In genomic region chr9:125430161-125430485, GRCh38 we compare ENCODE assay signal across 18 cellular contexts.
A peak's percentile ranks its signal among the peaks of the same experiment; 100 is the strongest.
DNase-seq lines count a peak whose midpoint lies in the region; ATAC-seq, FAIRE-seq and TF ChIP-seq lines count a peak whose summit lies in the region.
"Had no signal": no experiment of that assay in that cellular context is flagged by ENCODE, and none has a peak within 500 bp of the region (broad histone marks: within the 10 kb centered on the region; RNA-seq: fewer than 3 reads in every experiment).

No MANE protein-coding gene starts in this region.

- H3K36me3 Mint-ChIP-seq in neural progenitor cell: no peaks in the 10 kb centered on the region
- H3K36me3 Mint-ChIP-seq: CD4-positive, CD25-positive, alpha-beta regulatory T cell had no signal

- peaks cover 7% of the 10 kb centered on the region for H3F3A ChIP-seq in neural progenitor cell (ENCODE audit: low read depth)

- H3K36me3 ChIP-seq in kidney (ENCODE audit: control insufficient read depth in 1 of 2, insufficient read depth in 2 of 2, low read length in 2 of 2) (no peaks in the 10 kb centered on the region), neural progenitor cell (no peaks in the 10 kb centered on the region), upper lobe of right lung (no peaks in the 10 kb centered on the region)
- H3K36me3 ChIP-seq: BLaER1 treated with 17β-estradiol and CSF1 and Interleukin-3, amounts not matched to agents 10 nM and 100 nM had no signal

- H3K27me3 Mint-ChIP-seq in neural progenitor cell (ENCODE audit: insufficient read depth, low read depth): peaks cover 3% of the 10 kb centered on the region
- H3K27me3 Mint-ChIP-seq: CD4-positive, CD25-positive, alpha-beta regulatory T cell had no signal

- H3K4me1 Mint-ChIP-seq in neural progenitor cell: peaks cover 31% of the 10 kb centered on the region
- H3K4me1 Mint-ChIP-seq: CD4-positive, CD25-positive, alpha-beta regulatory T cell had no signal

- H3K79me2 ChIP-seq in neural progenitor cell (ENCODE audit: low read depth): no peaks in the 10 kb centered on the region

- H3K4me3 Mint-ChIP-seq in neural progenitor cell: no peak overlapping the region
- H3K4me3 Mint-ChIP-seq: CD4-positive, CD25-positive, alpha-beta regulatory T cell had no signal

- FAIRE-seq in kidney (lab: Jason Lieb, UNC): no peak
- FAIRE-seq: GM12878, GM18507, H54 had no signal

- TF ChIP-seq CTCF in kidney (IDR thresholded peaks at IDR 0.05; ENCODE audit: borderline replicate concordance, extremely low read depth, insufficient read depth) (no peak), neural progenitor cell (IDR thresholded peaks at IDR 0.05) (no peak), upper lobe of right lung (IDR thresholded peaks at IDR 0.05) (no peak), lower leg skin (IDR thresholded peaks at IDR 0.05) (no peak)

- H3K27ac ChIP-seq in kidney (ENCODE audit: low read depth in 2 of 2, low read length in 2 of 2) (no peak overlapping the region), neural progenitor cell (no peak overlapping the region), upper lobe of right lung (no peak overlapping the region)
- H3K27ac ChIP-seq: BLaER1 treated with 17β-estradiol and CSF1 and Interleukin-3, amounts not matched to agents 10 nM and 100 nM; HL-60 had no signal

- TF ChIP-seq POLR2A in lower leg skin (IDR thresholded peaks at IDR 0.05): no peak

- H3K9ac ChIP-seq in kidney (ENCODE audit: low read length in 2 of 2) (no peak overlapping the region), neural progenitor cell (no peak overlapping the region)
- H3K9ac ChIP-seq: BLaER1 treated with 17β-estradiol and CSF1 and Interleukin-3, amounts not matched to agents 10 nM and 100 nM had no signal

- H3K9me3 ChIP-seq in kidney (ENCODE audit: control insufficient read depth in 1 of 2, low read length in 2 of 2): no peaks in the 10 kb centered on the region
- no peaks in the 10 kb centered on the region for H3K9me3 ChIP-seq in neural progenitor cell (ENCODE audit: low read depth)
- no peaks in the 10 kb centered on the region for H3K9me3 ChIP-seq in upper lobe of right lung
- H3K9me3 ChIP-seq: BLaER1 treated with 17β-estradiol and CSF1 and Interleukin-3, amounts not matched to agents 10 nM and 100 nM had no signal

- 90% methylated on average over 10 to 11 of the region's 11 CpGs for WGBS in lower leg skin, 2 donors

- H3K4me3 ChIP-seq in kidney (ENCODE audit: low read length in 2 of 2): no peak overlapping the region
- no peak overlapping the region for H3K4me3 ChIP-seq in neural progenitor cell
- no peak overlapping the region for H3K4me3 ChIP-seq in upper lobe of right lung
- H3K4me3 ChIP-seq in lower leg skin (ENCODE audit: low read depth, poor library complexity, severe bottlenecking): no peak overlapping the region
- H3K4me3 ChIP-seq: BLaER1 treated with 17β-estradiol and CSF1 and Interleukin-3, amounts not matched to agents 10 nM and 100 nM; GM12878 had no signal

- H4K20me1 ChIP-seq in neural progenitor cell (ENCODE audit: low read depth): no peaks in the 10 kb centered on the region

- H3K4me2 ChIP-seq in neural progenitor cell: no peak overlapping the region
- H3K4me2 ChIP-seq: BLaER1 treated with 17β-estradiol and CSF1 and Interleukin-3, amounts not matched to agents 10 nM and 100 nM had no signal

- no peaks in the 10 kb centered on the region for H3K9me3 Mint-ChIP-seq in neural progenitor cell
- H3K9me3 Mint-ChIP-seq: CD4-positive, CD25-positive, alpha-beta regulatory T cell had no signal

- no peaks in the 10 kb centered on the region for H3K4me1 ChIP-seq in kidney (ENCODE audit: control insufficient read depth in 1 of 2, insufficient read depth in 1 of 2, low read depth in 1 of 2, low read length in 2 of 2)
- H3K4me1 ChIP-seq in neural progenitor cell: peaks cover 3% of the 10 kb centered on the region
- no peaks in the 10 kb centered on the region for H3K4me1 ChIP-seq in upper lobe of right lung

- H3K27me3 ChIP-seq in neural progenitor cell (no peaks in the 10 kb centered on the region), upper lobe of right lung (no peaks in the 10 kb centered on the region)
- H3K27me3 ChIP-seq: BLaER1 treated with 17β-estradiol and CSF1 and Interleukin-3, amounts not matched to agents 10 nM and 100 nM had no signal

- H3K27ac Mint-ChIP-seq in neural progenitor cell: peak overlapping the region; percentile 17
- H3K27ac Mint-ChIP-seq: CD4-positive, CD25-positive, alpha-beta regulatory T cell had no signal

- H2AFZ ChIP-seq in neural progenitor cell (replicated peaks): peak overlapping the region; percentile 17

- ATAC-seq in Right ventricle myocardium superior (ENCODE audit: poor library complexity) (no peak), left ventricle myocardium superior (no peak), upper lobe of right lung (no peak)
- ATAC-seq: GM12878, HCT116 had no signal

- peak; percentile 13 for DNase-seq in Right ventricle myocardium superior
- DNase-seq in left ventricle myocardium superior: no peak
- peak; percentile 61 for DNase-seq in kidney
- DNase-seq in neural progenitor cell (ENCODE audit: low spot score): no peak
- peak; percentile 43 for DNase-seq in upper lobe of right lung
- DNase-seq in lower leg skin (ENCODE audit: low spot score in 2 of 2): no peak
- no peak for DNase-seq in cerebellar nuclear complex (lab: John Stamatoyannopoulos, UW)
- no peak for DNase-seq in activated T-cell treated with anti-CD3 and anti-CD28 coated beads, Interleukin-2, amount 50 U/mL, for 1 hour
- DNase-seq: 8988T; ACHN; CD4-positive, CD25-positive, alpha-beta regulatory T cell; DMS79 had no signal

- intact Hi-C loops in Right ventricle myocardium superior (cut with DNase I): loop anchor here (10.0 kb wide), 1 partner anchor 205 kb away; no protein-coding TSS in a partner anchor
- intact Hi-C loops in left ventricle myocardium superior (cut with micrococcal nuclease): no loop called here
- intact Hi-C loops in kidney (cut with DNase I): no loop called here
- intact Hi-C loops in upper lobe of right lung (cut with DNase I): no loop called here
- intact Hi-C loops in lower leg skin (cut with DNase I; ENCODE audit: low total_unique reads): no loop called here

Comparison
In these comparisons a context has a peak if more than half of its experiments do, and no peak if none do; other contexts are left out.
1. DNase-seq: peak in Right ventricle myocardium superior (single experiment), kidney (single experiment) and upper lobe of right lung (single experiment); none in left ventricle myocardium superior (single experiment), neural progenitor cell (single experiment), lower leg skin (0 of 2), cerebellar nuclear complex (0 of 2) and activated T-cell treated with anti-CD3 and anti-CD28 coated beads, Interleukin-2, amount 50 U/mL, for 1 hour (single experiment).